In genomic region chr7:73739387-73739767, GRCh38 we compare ENCODE assay signal across 8 cellular contexts. TPM values are rescaled to one million over a fixed set of nuclear protein-coding genes. Genes with fewer than 3 reads are reported as not detected.
A peak's percentile ranks its signal among the peaks of the same experiment; 100 is the strongest.
DNase-seq lines count a peak whose midpoint lies in the region; ATAC-seq and TF ChIP-seq lines count a peak whose summit lies in the region.

No MANE protein-coding gene starts in this region.

- no peak for DNase-seq in T-cell
- no peak for DNase-seq in glutamatergic neuron
- no peak for DNase-seq in smooth muscle cell (lab: John Stamatoyannopoulos, UW; ENCODE audit: unreplicated experiment)
- DNase-seq in RKO (ENCODE audit: low spot score) = no peak
- no peak for DNase-seq in GOT3 (lab: John Stamatoyannopoulos, UW)
- DNase-seq in NCI-H2107 (lab: John Stamatoyannopoulos, UW) = no peak
- DNase-seq in cerebellar cortex (ENCODE audit: low spot score) = no peak

- ATAC-seq in GM19351 (IDR thresholded peaks at IDR 0.05; ENCODE audit: unreplicated experiment) (peak; percentile 10), T-cell (replicated peaks in 1 of 4) (no peak)

- H3K27me3 Mint-ChIP-seq in T-cell (no peaks in the 10 kb centered on the region), glutamatergic neuron (ENCODE audit: unreplicated experiment) (peaks cover 10% of the 10 kb centered on the region)

- WGBS in smooth muscle cell (ENCODE audit: low lambda C conversion rate) = 65% methylated on average over 13 of the region's 13 CpGs

- H3K79me2 ChIP-seq in smooth muscle cell (ENCODE audit: low read depth) = no peaks in the 10 kb centered on the region

- H3K27ac ChIP-seq in smooth muscle cell (ENCODE audit: low read depth) = peak overlapping the region; percentile 48

- no peaks in the 10 kb centered on the region for H4K20me1 ChIP-seq in smooth muscle cell (ENCODE audit: low read depth)

- H3K27ac Mint-ChIP-seq in T-cell (peak overlapping the region; percentile 85 to 90), glutamatergic neuron (ENCODE audit: unreplicated experiment) (peak overlapping the region; percentile 93)

- H3K4me3 Mint-ChIP-seq in T-cell = peak overlapping the region; percentile 89 to 91 (median 90)
- peak overlapping the region; percentile 95 for H3K4me3 Mint-ChIP-seq in glutamatergic neuron (ENCODE audit: unreplicated experiment)

- peaks cover 11 to 25% (median 17%) of the 10 kb centered on the region in 3 donors for H3K4me1 Mint-ChIP-seq in T-cell
- peaks cover 7% of the 10 kb centered on the region for H3K4me1 Mint-ChIP-seq in glutamatergic neuron (ENCODE audit: low read depth, unreplicated experiment)

- peaks cover 19% of the 10 kb centered on the region for H3K27me3 ChIP-seq in smooth muscle cell (ENCODE audit: low read depth)

- TF ChIP-seq CTCF in glutamatergic neuron (IDR thresholded peaks at IDR 0.05; ENCODE audit: partially characterized antibody, unreplicated experiment) (no peak), smooth muscle cell (IDR thresholded peaks at IDR 0.05; ENCODE audit: borderline replicate concordance, insufficient read depth, poor library complexity, severe bottlenecking) (no peak)

- CTCF ChIA-PET in T-cell (lab: Charles Lee) = interaction anchor here in 1 of 2 donors (0.6 to 1.9 kb wide), 4 partner anchors 103 to 825 kb away, joined by 3 to 7 read pairs (median 4); partner anchors contain the start of gene BAZ1B

- H3K9me3 Mint-ChIP-seq in T-cell = no peaks in the 10 kb centered on the region
- H3K9me3 Mint-ChIP-seq in glutamatergic neuron (ENCODE audit: unreplicated experiment) = peaks cover 8% of the 10 kb centered on the region

- no peaks in the 10 kb centered on the region for H3K36me3 ChIP-seq in smooth muscle cell (ENCODE audit: low read depth)

- H3F3A ChIP-seq in smooth muscle cell (ENCODE audit: low read depth) = no peaks in the 10 kb centered on the region

- H3K4me1 ChIP-seq in smooth muscle cell (ENCODE audit: low read depth) = peaks cover 25% of the 10 kb centered on the region

- peak overlapping the region; percentile 81 for H3K9ac ChIP-seq in smooth muscle cell (ENCODE audit: low read depth)

- H3K4me3 ChIP-seq in smooth muscle cell = peak overlapping the region; percentile 88

- H2AFZ ChIP-seq in smooth muscle cell (ENCODE audit: low read depth) = peak overlapping the region; percentile 92

- no peaks in the 10 kb centered on the region for H3K36me3 Mint-ChIP-seq in T-cell
- no peaks in the 10 kb centered on the region for H3K36me3 Mint-ChIP-seq in glutamatergic neuron (ENCODE audit: unreplicated experiment)

- H3K9me3 ChIP-seq in smooth muscle cell (replicated peaks; ENCODE audit: low read depth) = no peaks in the 10 kb centered on the region

- POLR2A ChIA-PET in T-cell (lab: Charles Lee) = interaction anchor here (0.6 to 0.7 kb wide), 3 partner anchors 12 to 461 kb away, joined by 3 to 11 read pairs (median 10); no protein-coding TSS in a partner anchor

- peak overlapping the region; percentile 96 for H3K4me2 ChIP-seq in smooth muscle cell

RNA-seq across cellular contexts. Expression of gene ABHD11, which starts 0.8 kb away (rescaled TPM):
- total RNA-seq in T-cell (10 to 100 TPM; 14.5 to 24.3 (median 18.8) TPM), glutamatergic neuron (ENCODE audit: unreplicated experiment) (13.9 TPM), smooth muscle cell (3.4 and 16.5 TPM in 2 replicates)
- polyA plus RNA-seq in smooth muscle cell = 14.1 and 19.9 TPM in 2 replicates

RNA-seq across cellular contexts. Expression of gene STX1A, which starts 19.9 kb away (rescaled TPM):
- total RNA-seq in T-cell (10 to 100 TPM in 4 of 5 donors, 1 to 10 TPM in 1; 7.7 to 18.1 (median 13.0) TPM), glutamatergic neuron (ENCODE audit: unreplicated experiment) (119 TPM), smooth muscle cell (14.3 and 18.3 TPM in 2 replicates)
- polyA plus RNA-seq in smooth muscle cell = 7.5 and 18.0 TPM in 2 replicates

RNA-seq across cellular contexts. Expression of gene CLDN3, which starts 30.7 kb away (rescaled TPM):
- under 1 TPM in 2 of 5 donors, not detected in 3; 0.26 to 0.50 TPM for total RNA-seq in T-cell
- not detected for total RNA-seq in glutamatergic neuron (ENCODE audit: unreplicated experiment)
- not detected in 2 replicates for total RNA-seq in smooth muscle cell
- polyA plus RNA-seq in smooth muscle cell = 0.16 and 1.8 TPM in 2 replicates

RNA-seq across cellular contexts. Expression of gene BUD23, which starts 56.0 kb away (rescaled TPM):
- total RNA-seq in T-cell = 10 to 100 TPM; 66.9 to 90.0 (median 71.2) TPM
- 42.6 TPM for total RNA-seq in glutamatergic neuron (ENCODE audit: unreplicated experiment)
- 35.6 and 43.0 TPM in 2 replicates for total RNA-seq in smooth muscle cell
- polyA plus RNA-seq in smooth muscle cell = 114 and 116 TPM in 2 replicates

RNA-seq across cellular contexts. Expression of gene DNAJC30, which starts 56.1 kb away (rescaled TPM):
- 10 to 100 TPM in 4 of 5 donors, 1 to 10 TPM in 1; 9.1 to 16.4 (median 14.7) TPM for total RNA-seq in T-cell
- 8.4 TPM for total RNA-seq in glutamatergic neuron (ENCODE audit: unreplicated experiment)
- total RNA-seq in smooth muscle cell = 1.2 and 1.4 TPM in 2 replicates
- 4.6 and 6.2 TPM in 2 replicates for polyA plus RNA-seq in smooth muscle cell
